ENCODE assay signal across 32 cellular contexts in the genomic region with DNA sequence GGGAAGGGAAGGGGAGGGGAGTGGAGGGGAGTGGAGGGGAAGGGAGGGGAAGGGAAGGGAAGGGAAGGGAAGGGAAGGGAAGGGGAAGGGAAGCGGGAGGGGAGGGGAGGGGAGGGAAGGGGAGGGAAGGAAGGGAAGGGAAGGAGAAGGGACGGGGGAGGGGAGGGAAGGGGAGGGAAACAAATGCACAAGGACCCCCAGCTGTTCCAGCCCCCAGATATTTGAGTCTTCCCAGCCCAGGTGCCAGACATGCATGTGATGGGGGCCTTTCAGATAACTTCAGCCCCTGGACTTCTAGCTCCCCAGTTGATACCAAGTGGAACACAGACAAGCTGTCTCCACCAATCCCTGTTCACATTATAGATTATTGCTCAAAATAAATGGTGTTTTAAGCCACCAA.
"Had no signal": no experiment of that assay in that cellular context is flagged by ENCODE, and none has a peak within 500 bp of the region (broad histone marks: within the 10 kb centered on the region; RNA-seq: fewer than 3 reads in every experiment).

No MANE protein-coding gene starts in this region.

- H3K4me3 ChIP-seq: ascending aorta, breast epithelium, cardiac muscle cell, colonic mucosa, esophagus muscularis mucosa, gastrocnemius medialis, heart left ventricle had no signal

- H3K36me3 Mint-ChIP-seq: activated CD4-positive, alpha-beta memory T cell treated with anti-CD3 and anti-CD28 coated beads for 36 hours; activated CD8-positive, alpha-beta memory T cell treated with anti-CD3 and anti-CD28 coated beads, Interleukin-2, amount 10 ng/mL, durations not matched to agents 7 days and 5 days; brain had no signal

- H3K4me1 ChIP-seq: ascending aorta, breast epithelium, colonic mucosa, esophagus muscularis mucosa, foreskin keratinocyte, gastrocnemius medialis, heart left ventricle had no signal

- DNase-seq: activated CD4-positive, alpha-beta memory T cell treated with anti-CD3 and anti-CD28 coated beads for 36 hours; activated CD4-positive, alpha-beta T cell treated with anti-CD3 and anti-CD28 coated beads for 36 hours; activated CD4-positive, alpha-beta T cell treated with anti-CD3 and anti-CD28 coated beads, Interleukin-2, amount 10 ng/mL, durations not matched to agents 24 days and 14 days; activated CD4-positive, CD25-positive, alpha-beta regulatory T cell; activated CD4-positive, CD25-positive, alpha-beta regulatory T cell treated with anti-CD3 and anti-CD28 coated beads, Interleukin-2, amount 50 U/mL, for 72 hours; activated CD8-positive, alpha-beta memory T cell treated with anti-CD3 and anti-CD28 coated beads, Interleukin-2, amount 10 ng/mL, durations not matched to agents 7 days and 5 days; activated CD8-positive, alpha-beta memory T cell treated with anti-CD3 and anti-CD28 coated beads, Interleukin-2, amount 50 U/mL, for 4 hours; activated CD8-positive, alpha-beta T cell treated with anti-CD3 and anti-CD28 coated beads, Interleukin-2, amount 10 ng/mL, durations not matched to agents 7 days and 5 days; activated gamma-delta T cell; activated naive CD4-positive, alpha-beta T cell treated with anti-CD3 and anti-CD28 coated beads, Interleukin-2, amount 50 U/mL, for 16 hours; activated naive CD4-positive, alpha-beta T cell treated with Interleukin-2 at 50 U/mL for 16 hours; activated naive CD8-positive, alpha-beta T cell treated with anti-CD3 and anti-CD28 coated beads, Interleukin-2, amount 10 ng/mL, durations not matched to agents 7 days and 5 days; activated T-cell treated with anti-CD3 and anti-CD28 coated beads, Interleukin-2, amount 50 U/mL, for 1 hour; activated T-cell treated with anti-CD3 and anti-CD28 coated beads, Interleukin-2, amount 50 U/mL, for 48 hours; central memory CD4-positive, alpha-beta T cell; cerebellar nuclear complex; colonic mucosa; effector memory CD4-positive, alpha-beta T cell; endodermal cell; erythroblast; foreskin keratinocyte; gastrocnemius medialis; glutamatergic neuron; heart left ventricle; T-helper 1 cell; T-helper 2 cell had no signal

- H3K27ac ChIP-seq: ascending aorta, breast epithelium, cardiac muscle cell, colonic mucosa, esophagus muscularis mucosa, foreskin keratinocyte, gastrocnemius medialis, heart left ventricle had no signal

- H3K27ac Mint-ChIP-seq: activated CD4-positive, alpha-beta memory T cell treated with anti-CD3 and anti-CD28 coated beads for 36 hours; activated CD4-positive, alpha-beta T cell treated with anti-CD3 and anti-CD28 coated beads for 36 hours; activated CD4-positive, alpha-beta T cell treated with anti-CD3 and anti-CD28 coated beads, Interleukin-2, amount 10 ng/mL, durations not matched to agents 24 days and 14 days; activated CD8-positive, alpha-beta memory T cell treated with anti-CD3 and anti-CD28 coated beads, Interleukin-2, amount 10 ng/mL, durations not matched to agents 7 days and 5 days; activated CD8-positive, alpha-beta T cell treated with anti-CD3 and anti-CD28 coated beads, Interleukin-2, amount 10 ng/mL, durations not matched to agents 7 days and 5 days; activated T-helper 1 cell treated with anti-CD3 and anti-CD28 coated beads, Interleukin-12 subunit alpha, Interleukin-12 subunit beta, Interleukin-2, Interleukin-4 antibody, amounts not matched to agents 30 ng/mL and 10 ng/mL and 1 ng/mL, durations not matched to agents 14 hours and 24 hours and 36 hours; endodermal cell had no signal

- H3K4me3 Mint-ChIP-seq: activated CD4-positive, alpha-beta memory T cell treated with anti-CD3 and anti-CD28 coated beads for 36 hours; activated CD4-positive, alpha-beta T cell treated with anti-CD3 and anti-CD28 coated beads for 36 hours; activated CD4-positive, alpha-beta T cell treated with anti-CD3 and anti-CD28 coated beads, Interleukin-2, amount 10 ng/mL, durations not matched to agents 24 days and 14 days; activated CD8-positive, alpha-beta memory T cell treated with anti-CD3 and anti-CD28 coated beads, Interleukin-2, amount 10 ng/mL, durations not matched to agents 7 days and 5 days; activated CD8-positive, alpha-beta T cell treated with anti-CD3 and anti-CD28 coated beads, Interleukin-2, amount 10 ng/mL, durations not matched to agents 7 days and 5 days; activated naive CD8-positive, alpha-beta T cell treated with anti-CD3 and anti-CD28 coated beads, Interleukin-2, amount 10 ng/mL, durations not matched to agents 7 days and 5 days; activated T-helper 1 cell treated with anti-CD3 and anti-CD28 coated beads, Interleukin-12 subunit alpha, Interleukin-12 subunit beta, Interleukin-2, Interleukin-4 antibody, amounts not matched to agents 30 ng/mL and 10 ng/mL and 1 ng/mL, durations not matched to agents 14 hours and 24 hours and 36 hours; brain; endodermal cell had no signal

- H3K9me3 ChIP-seq: ascending aorta, breast epithelium, colonic mucosa, esophagus muscularis mucosa, gastrocnemius medialis, heart left ventricle had no signal

- ATAC-seq: activated CD4-positive, alpha-beta T cell treated with anti-CD3 and anti-CD28 coated beads for 36 hours; activated CD8-positive, alpha-beta memory T cell treated with anti-CD3 and anti-CD28 coated beads, Interleukin-2, amount 10 ng/mL, durations not matched to agents 7 days and 5 days; activated CD8-positive, alpha-beta T cell treated with anti-CD3 and anti-CD28 coated beads, Interleukin-2, amount 10 ng/mL, durations not matched to agents 7 days and 5 days; gastrocnemius medialis; heart left ventricle had no signal

- H3K27me3 Mint-ChIP-seq: activated CD4-positive, alpha-beta memory T cell treated with anti-CD3 and anti-CD28 coated beads for 36 hours; activated CD4-positive, alpha-beta T cell treated with anti-CD3 and anti-CD28 coated beads for 36 hours; activated CD8-positive, alpha-beta memory T cell treated with anti-CD3 and anti-CD28 coated beads, Interleukin-2, amount 10 ng/mL, durations not matched to agents 7 days and 5 days; activated naive CD8-positive, alpha-beta T cell treated with anti-CD3 and anti-CD28 coated beads, Interleukin-2, amount 10 ng/mL, durations not matched to agents 7 days and 5 days had no signal

- H3K4me1 Mint-ChIP-seq: activated CD8-positive, alpha-beta memory T cell treated with anti-CD3 and anti-CD28 coated beads, Interleukin-2, amount 10 ng/mL, durations not matched to agents 7 days and 5 days had no signal

- H3K27me3 ChIP-seq: ascending aorta, cardiac muscle cell, colonic mucosa had no signal

- H3K36me3 ChIP-seq: ascending aorta, breast epithelium, cardiac muscle cell, colonic mucosa, esophagus muscularis mucosa, gastrocnemius medialis, heart left ventricle had no signal
